Comparison of ENCODE assay signal across 25 cellular contexts in genomic region chr12:68890701-68891113, GRCh38. TPM values are rescaled to one million over a fixed set of nuclear protein-coding genes. Genes with fewer than 3 reads are reported as not detected.
DNase-seq lines count a peak whose midpoint lies in the region; ATAC-seq, FAIRE-seq and TF ChIP-seq lines count a peak whose summit lies in the region.
"Had no signal": no experiment of that assay in that cellular context is flagged by ENCODE, and none has a peak within 500 bp of the region (broad histone marks: within the 10 kb centered on the region; RNA-seq: fewer than 3 reads in every experiment).

No MANE protein-coding gene starts in this region.

- dilution Hi-C loops in IMR-90 (cut with HindIII; ENCODE audit: low sequenced_read_pairs, unreplicated experiment) = no loop called here

- H2AK5ac ChIP-seq in IMR-90 (ENCODE audit: low read depth, low read length) = no peak overlapping the region
- peak overlapping the region; percentile 21 for H2AK5ac ChIP-seq in mesenchymal stem cell (ENCODE audit: low read length, severe bottlenecking)

- H3K4ac ChIP-seq in IMR-90 (ENCODE audit: low read depth, low read length) = no peak overlapping the region
- H3K4ac ChIP-seq in mesenchymal stem cell (ENCODE audit: low read depth in 1 of 2, low read length in 2 of 2) = no peak overlapping the region

- TF ChIP-seq CTCF in IMR-90 (conservative IDR thresholded peaks at IDR 0.05; ENCODE audit: low read depth, low read length) (no peak), choroid plexus epithelial cell (conservative IDR thresholded peaks at IDR 0.05; ENCODE audit: low read depth, low read length) (no peak), psoas muscle (IDR thresholded peaks at IDR 0.05) (no peak)

- CTCF ChIA-PET in IMR-90 (lab: Yijun Ruan, JAX) = interaction anchor here (0.6 kb wide), 1 partner anchor 264 kb away, joined by 3 read pairs; no protein-coding TSS in a partner anchor

- TF ChIP-seq POLR2A in IMR-90 (IDR thresholded peaks at IDR 0.05; ENCODE audit: low read depth, low read length) = no peak

- H3K36me3 ChIP-seq in IMR-90 (ENCODE audit: control insufficient read depth, insufficient read depth, low read length) (no peaks in the 10 kb centered on the region), mesenchymal stem cell (ENCODE audit: control insufficient read depth in 1 of 2, insufficient read depth in 2 of 2, low read depth in 1 of 2, low read length in 2 of 2) (no peaks in the 10 kb centered on the region), small intestine (ENCODE audit: control insufficient read depth in 2 of 2, insufficient read depth in 2 of 2, low read length in 2 of 2) (no peaks in the 10 kb centered on the region), psoas muscle (ENCODE audit: insufficient read depth in 1 of 2, low read depth in 1 of 2) (no peaks in the 10 kb centered on the region)
- H3K36me3 ChIP-seq: HAP-1 had no signal

- intact Hi-C loops in IMR-90 (cut with micrococcal nuclease) = no loop called here
- intact Hi-C loops in psoas muscle (cut with DNase I) = no loop called here

- no peaks in the 10 kb centered on the region for H3K9me1 ChIP-seq in IMR-90 (ENCODE audit: insufficient read depth, low read length)

- H3K18ac ChIP-seq in IMR-90 (ENCODE audit: low read depth, low read length) (no peak overlapping the region), mesenchymal stem cell (ENCODE audit: low read depth in 1 of 2, low read length in 2 of 2) (no peak overlapping the region)

- in situ Hi-C loops in IMR-90 (cut with MboI; ENCODE audit: low sequenced_read_pairs) = no loop called here

- H4K91ac ChIP-seq in IMR-90 (ENCODE audit: insufficient read depth, low read depth, low read length) (no peak overlapping the region), mesenchymal stem cell (ENCODE audit: low read length) (no peak overlapping the region)

- no peak overlapping the region for H3K23ac ChIP-seq in IMR-90 (ENCODE audit: low read depth, low read length)
- no peak overlapping the region for H3K23ac ChIP-seq in mesenchymal stem cell (ENCODE audit: low read length in 2 of 2)

- DNase-seq in IMR-90 (no peak), choroid plexus epithelial cell (ENCODE audit: low read depth) (peak; percentile 65), mesenchymal stem cell (peak; percentile 56), small intestine (peak; percentile 15), DMS79 treated with DMSO at 0.1 percent for 48 hours (lab: John Stamatoyannopoulos, UW) (no peak), psoas muscle (no peak), activated gamma-delta T cell treated with Interleukin-2 at 50 U/mL for 16 hours (no peak)
- DNase-seq: activated CD4-positive, alpha-beta T cell treated with anti-CD3 and anti-CD28 coated beads for 1 hour; activated T-cell treated with anti-CD3 and anti-CD28 coated beads, Interleukin-2, amount 50 U/mL, for 72 hours; Calu3; cortex of kidney; glutamatergic neuron; naive thymus-derived CD8-positive, alpha-beta T cell; NCI-H1048; NCI-H1694 treated with DMSO at 0.1 percent for 48 hours; NCI-H2171; NCI-H510A treated with DMSO at 0.1 percent for 48 hours; T-helper 1 cell had no signal

- H3K4me1 ChIP-seq in IMR-90 (ENCODE audit: control insufficient read depth, insufficient read depth, low read length) (no peaks in the 10 kb centered on the region), mesenchymal stem cell (ENCODE audit: control insufficient read depth, insufficient read depth, low read depth, low read length) (no peaks in the 10 kb centered on the region), small intestine (ENCODE audit: control insufficient read depth in 2 of 2, insufficient read depth in 1 of 2, low read depth in 1 of 2, low read length in 1 of 2) (no peaks in the 10 kb centered on the region), psoas muscle (no peaks in the 10 kb centered on the region)
- H3K4me1 ChIP-seq: HAP-1 had no signal

- no peak overlapping the region for H2AK9ac ChIP-seq in IMR-90 (replicated peaks; ENCODE audit: low read depth, low read length, poor library complexity)

- H2BK15ac ChIP-seq in IMR-90 (ENCODE audit: low read depth, low read length) (no peak overlapping the region), mesenchymal stem cell (ENCODE audit: low read depth, poor library complexity, severe bottlenecking) (peak overlapping the region; percentile 17)

- no peak overlapping the region for H3K9ac ChIP-seq in IMR-90 (ENCODE audit: low read depth, low read length)
- H3K9ac ChIP-seq in mesenchymal stem cell (ENCODE audit: low read length) = no peak overlapping the region

- no peak overlapping the region for H3K56ac ChIP-seq in IMR-90 (ENCODE audit: extremely low read depth, insufficient read depth, low read length)

- no peak overlapping the region for H3K4me3 ChIP-seq in IMR-90 (ENCODE audit: insufficient read depth, low read depth, low read length)
- H3K4me3 ChIP-seq in choroid plexus epithelial cell (ENCODE audit: low read depth, low read length) = no peak overlapping the region
- no peak overlapping the region for H3K4me3 ChIP-seq in mesenchymal stem cell (ENCODE audit: insufficient read depth in 1 of 2, low read depth in 1 of 2, low read length in 2 of 2)
- H3K4me3 ChIP-seq in small intestine (ENCODE audit: low read depth in 1 of 2, low read length in 2 of 2) = no peak overlapping the region
- H3K4me3 ChIP-seq in psoas muscle = no peak overlapping the region
- H3K4me3 ChIP-seq: HAP-1 had no signal

- H3K79me1 ChIP-seq in IMR-90 (ENCODE audit: low read depth in 1 of 2, low read length in 2 of 2) (no peaks in the 10 kb centered on the region), mesenchymal stem cell (replicated peaks; ENCODE audit: low read length, poor library complexity, severe bottlenecking) (no peaks in the 10 kb centered on the region)

- no peak overlapping the region for H3K14ac ChIP-seq in IMR-90 (replicated peaks; ENCODE audit: low read depth, low read length)
- no peak overlapping the region for H3K14ac ChIP-seq in mesenchymal stem cell (ENCODE audit: low read length in 2 of 2)

- WGBS in IMR-90 (ENCODE audit: extremely low coverage in 2 of 2, insufficient read length in 1 of 2), 2 experiments = 83% methylated on average over 1 of the region's 4 CpGs; no CpG with 5 or more reads in 1 of the 2 experiments
- WGBS in mesenchymal stem cell = 33% methylated on average over 2 of the region's 4 CpGs
- WGBS in small intestine, 3 donors = 70 to 71% (median 70%) methylated on average over 4 of the region's 4 CpGs
- 69 to 78% (median 71%) methylated on average over 4 of the region's 4 CpGs for WGBS in psoas muscle, 3 donors

- H3K27me3 ChIP-seq in IMR-90 (ENCODE audit: control insufficient read depth, insufficient read depth, low read length) (no peaks in the 10 kb centered on the region), mesenchymal stem cell (ENCODE audit: control insufficient read depth in 1 of 2, insufficient read depth in 1 of 2, low read length in 2 of 2) (no peaks in the 10 kb centered on the region), small intestine (ENCODE audit: control insufficient read depth in 2 of 2, insufficient read depth in 2 of 2, low read length in 2 of 2) (no peaks in the 10 kb centered on the region), psoas muscle (ENCODE audit: insufficient read depth in 3 of 3, low read length in 2 of 3) (no peaks in the 10 kb centered on the region)

- no TSS peak for BruUV-seq in IMR-90 (replicated peaks; lab: Mats Ljungman, UMichigan)

- H3K9me3 ChIP-seq in IMR-90 (ENCODE audit: control insufficient read depth, insufficient read depth, low read length) (no peaks in the 10 kb centered on the region), mesenchymal stem cell (ENCODE audit: control insufficient read depth, low read length) (no peaks in the 10 kb centered on the region), small intestine (ENCODE audit: control insufficient read depth, low read depth) (no peaks in the 10 kb centered on the region), psoas muscle (no peaks in the 10 kb centered on the region)
- H3K9me3 ChIP-seq: HAP-1 had no signal

- no peaks in the 10 kb centered on the region for H4K20me1 ChIP-seq in IMR-90 (ENCODE audit: insufficient read depth, low read length)

- no peak overlapping the region for H3K4me2 ChIP-seq in IMR-90 (ENCODE audit: low read depth, low read length)
- H3K4me2 ChIP-seq in mesenchymal stem cell (ENCODE audit: low read length, poor library complexity, severe bottlenecking) = no peak overlapping the region

- no peak for FAIRE-seq in small intestine (lab: Jason Lieb, UNC)
- FAIRE-seq: bronchial epithelial cell, endometrium, TTC549, urothelium cell line had no signal

- POLR2A ChIA-PET in IMR-90 (lab: Charles Lee; ENCODE audit: unreplicated experiment) = no interaction called here

- H3K27ac ChIP-seq in IMR-90 (ENCODE audit: insufficient read depth, low read length) (no peak overlapping the region), mesenchymal stem cell (ENCODE audit: low read length, poor library complexity, severe bottlenecking) (no peak overlapping the region), small intestine (ENCODE audit: low read depth in 1 of 2, low read length in 1 of 2) (peak overlapping the region in 1 of 2 donors; percentile 8), psoas muscle (no peak overlapping the region)
- H3K27ac ChIP-seq: C4-2B had no signal

- H2BK12ac ChIP-seq in mesenchymal stem cell (ENCODE audit: low read length in 2 of 2) = no peak overlapping the region

- no peak overlapping the region for H2BK20ac ChIP-seq in IMR-90 (ENCODE audit: low read depth, low read length)

- no peak overlapping the region for H2BK120ac ChIP-seq in IMR-90 (ENCODE audit: low read depth, low read length)
- no peak overlapping the region for H2BK120ac ChIP-seq in mesenchymal stem cell (ENCODE audit: low read depth, low read length)

- H4K8ac ChIP-seq in IMR-90 (ENCODE audit: low read depth in 2 of 2, low read length in 2 of 2) = no peak overlapping the region
- no peak overlapping the region for H4K8ac ChIP-seq in mesenchymal stem cell (ENCODE audit: low read length)

- no peak overlapping the region for H2BK5ac ChIP-seq in IMR-90 (ENCODE audit: low read depth, low read length, poor library complexity, severe bottlenecking)
- no peak overlapping the region for H2BK5ac ChIP-seq in mesenchymal stem cell (ENCODE audit: low read depth, low read length, poor library complexity, severe bottlenecking)

- no peak for TF ChIP-seq RAD21 in IMR-90 (IDR thresholded peaks at IDR 0.05; ENCODE audit: low read length)

- H2AFZ ChIP-seq in IMR-90 (replicated peaks; ENCODE audit: low read length, poor library complexity) (no peak overlapping the region), mesenchymal stem cell (ENCODE audit: low read depth, low read length) (no peak overlapping the region)

- H4K5ac ChIP-seq in IMR-90 (ENCODE audit: low read depth, low read length) = no peak overlapping the region

- 0 out of 2 replicates have a peak, but pooled peaks have one; percentile 11 for ATAC-seq in IMR-90 (ENCODE audit: low read depth)
- ATAC-seq in psoas muscle = no peak
- ATAC-seq: activated T-cell treated with anti-CD3 and anti-CD28 coated beads, Interleukin-2, amount 50 U/mL, for 72 hours; naive thymus-derived CD8-positive, alpha-beta T cell; Panc1 had no signal

RNA-seq across cellular contexts. Expression of gene CPM, which starts 42.3 kb away (rescaled TPM):
- total RNA-seq in IMR-90 (2012; rRNA removed) (7.2 and 8.8 TPM in 2 replicates), psoas muscle (10 to 100 TPM in 1 of 4 donors, 1 to 10 TPM in 3; 3.4 to 13.3 (median 6.2) TPM)
- polyA plus RNA-seq in IMR-90 (2012; rRNA removed) (1.9 and 2.0 TPM in 2 replicates), small intestine (1 to 10 TPM in 2 of 3 donors, under 1 TPM in 1; 0.45 to 7.9 (median 1.1) TPM), psoas muscle (1 to 10 TPM; 2.2 to 5.8 (median 3.0) TPM)
- polyA plus RNA-seq in IMR-90 (2012; cell fraction: cytosol; rRNA removed) = 0.36 and 0.88 TPM in 2 replicates
- polyA plus RNA-seq in IMR-90 (2012; cell fraction: nucleus; rRNA removed; ENCODE audit: low replicate concordance) = 0.23 and 0.52 TPM in 2 replicates
- 0.22 TPM for polyA plus RNA-seq in mesenchymal stem cell (2013, experiment 1 of 2)
- 0.26 TPM for polyA plus RNA-seq in mesenchymal stem cell (2013, experiment 2 of 2)

Comparison
In these comparisons a context has a peak if more than half of its experiments do, and no peak if none do; other contexts are left out.
1. DNase-seq: peak in choroid plexus epithelial cell (single experiment), mesenchymal stem cell (single experiment) and small intestine (single experiment); none in IMR-90 (single experiment), DMS79 treated with DMSO at 0.1 percent for 48 hours (single experiment), psoas muscle (0 of 2) and activated gamma-delta T cell treated with Interleukin-2 at 50 U/mL for 16 hours (single experiment).